In the genomic region with DNA sequence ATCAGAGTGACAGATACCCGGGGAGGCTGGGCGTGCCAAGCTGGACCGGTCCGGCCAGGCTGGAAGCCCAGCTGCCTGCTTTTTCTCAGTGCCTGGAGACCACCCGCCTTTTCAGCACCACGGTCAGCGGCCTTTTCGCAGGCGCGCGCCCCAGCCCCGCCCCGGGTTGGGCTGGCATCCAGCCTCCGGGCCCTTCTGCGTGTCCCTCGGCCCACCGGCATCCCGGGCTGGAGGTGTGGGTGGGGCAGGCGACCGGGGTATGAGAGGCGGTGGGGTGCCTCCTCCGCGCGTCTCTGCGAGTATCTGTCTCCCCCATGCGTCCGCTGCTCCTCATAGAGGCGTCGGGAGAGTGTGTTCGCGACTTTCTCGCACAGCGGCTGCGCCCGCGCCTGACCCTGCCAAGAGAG, we compare ENCODE assay signal across 9 cellular contexts.
A peak's percentile ranks its signal among the peaks of the same experiment; 100 is the strongest.
DNase-seq lines count a peak whose midpoint lies in the region; ATAC-seq and TF ChIP-seq lines count a peak whose summit lies in the region.
"Had no signal": no experiment of that assay in that cellular context is flagged by ENCODE, and none has a peak within 500 bp of the region (broad histone marks: within the 10 kb centered on the region; RNA-seq: fewer than 3 reads in every experiment).

No MANE protein-coding gene starts in this region.

- no peak overlapping the region for H3K27ac Mint-ChIP-seq in natural killer cell treated with Interleukin-12 subunit alpha and Interleukin-12 subunit beta and Interleukin-15 and Interleukin-18, amount 100 ng/mL, for 72 hours
- no peak overlapping the region for H3K27ac Mint-ChIP-seq in stimulated activated naive B cell treated with anti-CD40 and anti-IgM and Interleukin-4, amounts not matched to agents 10 μg/mL and 1 μg/mL and 100 μg/mL, for 72 hours

- no peak overlapping the region for H3K27ac ChIP-seq in dorsolateral prefrontal cortex
- H3K27ac ChIP-seq: C4-2B had no signal

- peaks cover 0 to 3% of the 10 kb centered on the region in 2 donors for H3K4me1 Mint-ChIP-seq in natural killer cell treated with Interleukin-12 subunit alpha and Interleukin-12 subunit beta and Interleukin-15 and Interleukin-18, amount 100 ng/mL, for 72 hours (ENCODE audit: low read depth in 2 of 2)
- peaks cover 0 to 7% of the 10 kb centered on the region in 2 donors for H3K4me1 Mint-ChIP-seq in stimulated activated naive B cell treated with anti-CD40 and anti-IgM and Interleukin-4, amounts not matched to agents 10 μg/mL and 1 μg/mL and 100 μg/mL, for 72 hours

- DNase-seq in activated gamma-delta T cell treated with Interleukin-2 at 50 U/mL for 16 hours, result peak; percentile 35
- no peak for DNase-seq in activated gamma-delta T cell (lab: John Stamatoyannopoulos, UW)
- DNase-seq in activated CD4-positive, alpha-beta T cell treated with anti-CD3 and anti-CD28 coated beads for 1 hour, result peak; percentile 14
- peak in 6 of 10 donors; percentile 29 to 66 (median 54) for DNase-seq in dorsolateral prefrontal cortex
- no peak for DNase-seq in natural killer cell treated with Interleukin-12 subunit alpha and Interleukin-12 subunit beta and Interleukin-15 and Interleukin-18, amount 100 ng/mL, for 72 hours (ENCODE audit: low spot score)
- DNase-seq in stimulated activated naive B cell treated with anti-CD40 and anti-IgM and Interleukin-4, amounts not matched to agents 10 μg/mL and 1 μg/mL and 100 μg/mL, for 72 hours, result no peak

- H3K27me3 ChIP-seq in dorsolateral prefrontal cortex, result peaks cover 0 to 43% (median 0%) of the 10 kb centered on the region in 45 donors

- H3K27me3 Mint-ChIP-seq in natural killer cell treated with Interleukin-12 subunit alpha and Interleukin-12 subunit beta and Interleukin-15 and Interleukin-18, amount 100 ng/mL, for 72 hours, result peaks cover 30 to 45% of the 10 kb centered on the region in 2 donors
- peaks cover 46 to 62% of the 10 kb centered on the region in 2 donors for H3K27me3 Mint-ChIP-seq in stimulated activated naive B cell treated with anti-CD40 and anti-IgM and Interleukin-4, amounts not matched to agents 10 μg/mL and 1 μg/mL and 100 μg/mL, for 72 hours

- TF ChIP-seq CTCF in dorsolateral prefrontal cortex (IDR thresholded peaks at IDR 0.05 in 54 of 56, conservative IDR thresholded peaks at IDR 0.05 in 2 of 56; ENCODE audit: low read depth in 1 of 56, partially characterized antibody in 56 of 56), result peak in 2 of 56 donors; percentile 6 to 9

- H3K9me3 Mint-ChIP-seq in natural killer cell treated with Interleukin-12 subunit alpha and Interleukin-12 subunit beta and Interleukin-15 and Interleukin-18, amount 100 ng/mL, for 72 hours, result no peaks in the 10 kb centered on the region
- no peaks in the 10 kb centered on the region for H3K9me3 Mint-ChIP-seq in stimulated activated naive B cell treated with anti-CD40 and anti-IgM and Interleukin-4, amounts not matched to agents 10 μg/mL and 1 μg/mL and 100 μg/mL, for 72 hours

- intact Hi-C loops in dorsolateral prefrontal cortex (cut with DNase I), result no loop called here

- H3K4me3 Mint-ChIP-seq in natural killer cell treated with Interleukin-12 subunit alpha and Interleukin-12 subunit beta and Interleukin-15 and Interleukin-18, amount 100 ng/mL, for 72 hours, result no peak overlapping the region
- no peak overlapping the region for H3K4me3 Mint-ChIP-seq in stimulated activated naive B cell treated with anti-CD40 and anti-IgM and Interleukin-4, amounts not matched to agents 10 μg/mL and 1 μg/mL and 100 μg/mL, for 72 hours

- ATAC-seq in natural killer cell treated with Interleukin-12 subunit alpha and Interleukin-12 subunit beta and Interleukin-15 and Interleukin-18, amount 100 ng/mL, for 72 hours, result peak; percentile 47 to 67
- ATAC-seq in HG02970 (IDR thresholded peaks at IDR 0.05; ENCODE audit: low FRiP score, unreplicated experiment) (no peak), HG02885 (IDR thresholded peaks at IDR 0.05; ENCODE audit: poor library complexity, unreplicated experiment) (no peak)
- no peak for ATAC-seq in stimulated activated naive B cell treated with anti-CD40 and anti-IgM and Interleukin-4, amounts not matched to agents 10 μg/mL and 1 μg/mL and 100 μg/mL, for 72 hours (replicated peaks)

- H3K36me3 Mint-ChIP-seq in natural killer cell treated with Interleukin-12 subunit alpha and Interleukin-12 subunit beta and Interleukin-15 and Interleukin-18, amount 100 ng/mL, for 72 hours, result peaks cover 4% of the 10 kb centered on the region
- H3K36me3 Mint-ChIP-seq in stimulated activated naive B cell treated with anti-CD40 and anti-IgM and Interleukin-4, amounts not matched to agents 10 μg/mL and 1 μg/mL and 100 μg/mL, for 72 hours, result no peaks in the 10 kb centered on the region

- H3K4me3 ChIP-seq in dorsolateral prefrontal cortex, result peak overlapping the region in 55 of 59 donors; percentile 9 to 64 (median 42)

Comparison
In these comparisons a context has a peak if more than half of its experiments do, and no peak if none do; other contexts are left out.
1. DNase-seq: peak in activated gamma-delta T cell treated with Interleukin-2 at 50 U/mL for 16 hours (single experiment), activated CD4-positive, alpha-beta T cell treated with anti-CD3 and anti-CD28 coated beads for 1 hour (single experiment) and dorsolateral prefrontal cortex (6 of 10); none in activated gamma-delta T cell (single experiment), natural killer cell treated with Interleukin-12 subunit alpha and Interleukin-12 subunit beta and Interleukin-15 and Interleukin-18, amount 100 ng/mL, for 72 hours (single experiment) and stimulated activated naive B cell treated with anti-CD40 and anti-IgM and Interleukin-4, amounts not matched to agents 10 μg/mL and 1 μg/mL and 100 μg/mL, for 72 hours (single experiment).
2. ATAC-seq: peak in natural killer cell treated with Interleukin-12 subunit alpha and Interleukin-12 subunit beta and Interleukin-15 and Interleukin-18, amount 100 ng/mL, for 72 hours (2 of 2); none in HG02970 (single experiment), stimulated activated naive B cell treated with anti-CD40 and anti-IgM and Interleukin-4, amounts not matched to agents 10 μg/mL and 1 μg/mL and 100 μg/mL, for 72 hours (0 of 2) and HG02885 (single experiment).